23 cellular contexts compared by ENCODE assay signal in the genomic region with DNA sequence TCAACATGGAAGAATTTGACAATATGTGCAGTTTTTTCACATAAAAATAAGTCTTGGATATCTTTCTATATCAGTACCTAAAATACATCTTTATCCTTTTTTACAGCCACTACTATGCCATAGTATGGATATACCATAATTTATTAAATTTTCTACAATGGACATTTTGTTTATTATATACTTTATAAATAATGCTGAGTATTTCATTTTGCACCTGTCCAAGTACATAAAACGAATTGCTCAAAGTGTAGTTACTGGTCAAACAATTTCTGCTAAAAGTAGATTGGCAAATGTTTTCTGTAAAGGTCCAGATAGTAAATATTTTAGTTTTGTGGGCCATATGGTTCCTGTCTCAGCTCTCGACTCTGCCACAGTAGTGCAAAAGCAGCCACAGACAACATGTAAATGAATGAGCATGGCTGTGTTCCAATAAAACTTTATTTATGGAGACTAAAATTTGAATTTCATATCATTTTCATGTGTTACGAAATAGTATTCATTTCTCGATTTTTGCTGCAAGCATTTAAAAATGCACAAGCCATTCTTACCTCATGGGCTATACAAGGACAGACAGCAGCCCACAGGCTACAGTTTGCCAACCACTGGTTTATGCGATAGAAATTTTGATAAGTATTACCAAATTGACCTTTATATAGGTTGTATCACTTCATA.
"Had no signal": no experiment of that assay in that cellular context is flagged by ENCODE, and none has a peak within 500 bp of the region (broad histone marks: within the 10 kb centered on the region; RNA-seq: fewer than 3 reads in every experiment).

No MANE protein-coding gene starts in this region.

- H3K36me3 ChIP-seq: esophagus squamous epithelium, gastroesophageal sphincter, heart left ventricle, pancreas, stomach, thyroid gland had no signal

- H2AFZ ChIP-seq: hepatocyte had no signal

- H3K9me3 ChIP-seq: esophagus squamous epithelium, gastroesophageal sphincter, heart left ventricle, pancreas, stomach, thyroid gland had no signal

- H3K9me3 Mint-ChIP-seq: nephron progenitor cell; stimulated activated effector memory CD8-positive, alpha-beta T cell treated with anti-CD3 and anti-CD28 coated beads, Interleukin-12 subunit alpha, Interleukin-12 subunit beta, amount 100 ng/mL, for 72 hours had no signal

- H3K4me2 ChIP-seq: hepatocyte had no signal

- H3K27me3 Mint-ChIP-seq: progenitor cell of endocrine pancreas had no signal

- H3K27ac ChIP-seq: esophagus squamous epithelium, gastroesophageal sphincter, heart left ventricle, hepatocyte, pancreas, stomach, thyroid gland had no signal

- H3K4me3 Mint-ChIP-seq: naive thymus-derived CD8-positive, alpha-beta T cell; nephron progenitor cell; stimulated activated effector memory CD8-positive, alpha-beta T cell treated with anti-CD3 and anti-CD28 coated beads, Interleukin-12 subunit alpha, Interleukin-12 subunit beta, amount 100 ng/mL, for 72 hours had no signal

- H3K27me3 ChIP-seq: esophagus squamous epithelium, gastroesophageal sphincter, heart left ventricle, hepatocyte, pancreas, stomach, thyroid gland had no signal

- DNase-seq: central memory CD4-positive, alpha-beta T cell; effector memory CD4-positive, alpha-beta T cell; erythroblast; esophagus squamous epithelium; foreskin fibroblast; heart left ventricle; kidney; naive thymus-derived CD8-positive, alpha-beta T cell; nephron progenitor cell; nucleus accumbens; pancreas; stimulated activated CD4-positive, alpha-beta T cell treated with anti-CD3 and anti-CD28 coated beads, Interleukin-2, amount 100 ng/mL, for 24 hours; stimulated activated CD4-positive, alpha-beta T cell treated with anti-CD3 and anti-CD28 coated beads, Interleukin-4, amount 100 ng/mL, for 24 hours; stimulated activated naive CD4-positive, alpha-beta T cell treated with Interleukin-2 at 50 U/mL for 16 hours; stomach; thyroid gland had no signal

- H3K4me3 ChIP-seq: esophagus squamous epithelium, gastroesophageal sphincter, heart left ventricle, hepatocyte, pancreas, stomach, thyroid gland had no signal

- H3K27ac Mint-ChIP-seq: naive thymus-derived CD8-positive, alpha-beta T cell; nephron progenitor cell; progenitor cell of endocrine pancreas; stimulated activated effector memory CD8-positive, alpha-beta T cell treated with anti-CD3 and anti-CD28 coated beads, Interleukin-12 subunit alpha, Interleukin-12 subunit beta, amount 100 ng/mL, for 72 hours had no signal

- ATAC-seq: gastroesophageal sphincter; heart left ventricle; left lobe of liver; naive thymus-derived CD8-positive, alpha-beta T cell; pancreas; sciatic nerve; stimulated activated effector memory CD8-positive, alpha-beta T cell treated with anti-CD3 and anti-CD28 coated beads, Interleukin-12 subunit alpha, Interleukin-12 subunit beta, amount 100 ng/mL, for 72 hours had no signal

- FAIRE-seq: colon, kidney, pancreas had no signal

- H3K36me3 Mint-ChIP-seq: naive thymus-derived CD8-positive, alpha-beta T cell; stimulated activated effector memory CD8-positive, alpha-beta T cell treated with anti-CD3 and anti-CD28 coated beads, Interleukin-12 subunit alpha, Interleukin-12 subunit beta, amount 100 ng/mL, for 72 hours had no signal

- H3K4me1 Mint-ChIP-seq: naive thymus-derived CD8-positive, alpha-beta T cell; stimulated activated effector memory CD8-positive, alpha-beta T cell treated with anti-CD3 and anti-CD28 coated beads, Interleukin-12 subunit alpha, Interleukin-12 subunit beta, amount 100 ng/mL, for 72 hours had no signal

- H3K4me1 ChIP-seq: pancreas, thyroid gland had no signal

- H3K79me2 ChIP-seq: hepatocyte had no signal
